ENCODE assay signal across 1 cellular context in the genomic region with DNA sequence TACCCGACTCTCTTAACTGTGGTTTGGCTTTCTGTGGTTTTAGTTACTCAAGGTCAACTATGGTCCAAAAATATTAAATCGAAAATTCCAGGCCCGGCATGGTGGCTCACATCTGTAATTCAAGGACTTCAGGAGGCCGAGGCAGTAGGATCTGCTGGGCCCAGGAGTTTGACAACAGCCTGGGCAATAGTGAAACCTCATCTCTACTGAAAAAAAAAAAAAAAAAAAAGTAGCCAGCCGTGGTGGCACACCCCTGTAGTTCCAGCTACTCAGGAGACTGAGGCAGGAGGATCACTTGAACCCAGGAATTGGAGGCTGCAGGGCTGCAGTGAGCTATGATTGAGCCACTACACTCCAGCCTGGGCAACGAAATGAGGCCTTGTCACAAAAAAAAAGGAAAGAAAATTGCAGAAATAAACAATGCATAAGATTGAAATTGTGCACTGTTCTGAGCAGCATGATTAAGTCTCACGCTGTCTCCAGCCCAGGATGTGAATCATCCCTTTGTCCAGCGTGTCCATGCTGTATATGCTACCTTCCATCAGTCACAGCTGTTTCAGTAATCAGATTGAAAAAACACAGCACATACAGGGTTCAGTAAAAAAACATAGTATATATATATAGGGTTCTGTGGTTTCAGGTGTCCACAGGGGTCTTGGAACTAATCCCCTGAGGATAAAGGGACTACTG.
TF ChIP-seq lines count a peak whose summit lies in the region.

No MANE protein-coding gene starts in this region.

TF ChIP-seq in HCT116, 20 proteins besides CTCF, POLR2A, EP300 and RAD21 (continued from another document):
- TF ChIP-seq, protein P1, sequence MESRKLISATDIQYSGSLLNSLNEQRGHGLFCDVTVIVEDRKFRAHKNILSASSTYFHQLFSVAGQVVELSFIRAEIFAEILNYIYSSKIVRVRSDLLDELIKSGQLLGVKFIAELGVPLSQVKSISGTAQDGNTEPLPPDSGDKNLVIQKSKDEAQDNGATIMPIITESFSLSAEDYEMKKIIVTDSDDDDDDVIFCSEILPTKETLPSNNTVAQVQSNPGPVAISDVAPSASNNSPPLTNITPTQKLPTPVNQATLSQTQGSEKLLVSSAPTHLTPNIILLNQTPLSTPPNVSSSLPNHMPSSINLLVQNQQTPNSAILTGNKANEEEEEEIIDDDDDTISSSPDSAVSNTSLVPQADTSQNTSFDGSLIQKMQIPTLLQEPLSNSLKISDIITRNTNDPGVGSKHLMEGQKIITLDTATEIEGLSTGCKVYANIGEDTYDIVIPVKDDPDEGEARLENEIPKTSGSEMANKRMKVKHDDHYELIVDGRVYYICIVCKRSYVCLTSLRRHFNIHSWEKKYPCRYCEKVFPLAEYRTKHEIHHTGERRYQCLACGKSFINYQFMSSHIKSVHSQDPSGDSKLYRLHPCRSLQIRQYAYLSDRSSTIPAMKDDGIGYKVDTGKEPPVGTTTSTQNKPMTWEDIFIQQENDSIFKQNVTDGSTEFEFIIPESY (IDR thresholded peaks at IDR 0.05; ENCODE audit: extremely low read depth, insufficient replicate concordance, low read length), result no peak
